In the genomic region with DNA sequence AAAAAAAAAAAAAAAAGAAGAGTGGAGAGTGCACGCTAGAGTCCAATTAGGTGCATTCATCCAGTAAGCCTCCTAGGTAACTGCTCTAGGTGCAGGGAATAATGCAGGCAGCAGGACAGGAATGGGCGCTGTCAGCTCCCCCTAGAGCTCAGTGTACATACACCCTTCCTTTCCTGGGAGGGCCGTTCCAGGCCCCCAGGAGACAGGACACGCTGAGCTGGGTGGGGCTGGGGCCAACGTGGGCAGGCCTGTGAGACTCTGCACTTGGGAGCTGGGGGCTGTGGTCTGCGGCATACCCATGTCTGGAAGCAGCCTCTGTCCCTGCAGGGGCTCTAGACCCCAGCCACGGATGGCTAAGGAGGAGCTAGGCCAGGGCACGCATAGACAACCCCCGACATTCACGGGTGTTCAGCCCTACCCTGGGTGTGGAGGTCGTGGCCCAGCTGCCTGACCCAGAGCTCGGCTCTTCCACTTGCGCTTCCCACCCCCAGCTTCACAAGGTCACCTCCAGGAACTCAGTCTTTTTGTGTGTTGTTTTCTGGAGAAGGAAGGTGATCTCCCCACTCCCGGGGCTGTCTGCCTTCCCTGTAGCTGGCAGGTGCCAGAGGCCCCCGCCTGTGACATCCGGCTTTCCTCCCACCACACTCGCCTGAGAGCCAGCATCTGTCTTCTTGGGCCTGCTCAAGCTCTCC, we compare ENCODE assay signal across 9 cellular contexts. TPM values are rescaled to one million over a fixed set of nuclear protein-coding genes. Genes with fewer than 3 reads are reported as not detected.
A peak's percentile ranks its signal among the peaks of the same experiment; 100 is the strongest.
DNase-seq lines count a peak whose midpoint lies in the region; ATAC-seq, FAIRE-seq and TF ChIP-seq lines count a peak whose summit lies in the region.
"Had no signal": no experiment of that assay in that cellular context is flagged by ENCODE, and none has a peak within 500 bp of the region (broad histone marks: within the 10 kb centered on the region; RNA-seq: fewer than 3 reads in every experiment).

No MANE protein-coding gene starts in this region.

- ATAC-seq in mucosa of descending colon (peak; percentile 4), GM21528 (IDR thresholded peaks at IDR 0.05; ENCODE audit: low FRiP score, unreplicated experiment) (no peak)

- intact Hi-C loops in mucosa of descending colon (cut with DNase I, micrococcal nuclease): loop anchor here in 1 of 2 donors (10.0 kb wide), 1 partner anchor 335 kb away; no protein-coding TSS in a partner anchor

- peak; percentile 57 for TF ChIP-seq CTCF in bronchial epithelial cell (IDR thresholded peaks at IDR 0.05; ENCODE audit: insufficient read depth, low read length, severe bottlenecking)
- no peak for TF ChIP-seq CTCF in mucosa of descending colon (IDR thresholded peaks at IDR 0.05)

- H3K36me3 ChIP-seq in H7 (replicated peaks; ENCODE audit: control insufficient read depth, insufficient read depth, low read length) (no peaks in the 10 kb centered on the region), bronchial epithelial cell (ENCODE audit: control insufficient read depth, insufficient read depth, low read length) (peaks cover 2% of the 10 kb centered on the region), mucosa of descending colon (ENCODE audit: low read depth) (no peaks in the 10 kb centered on the region)

- DNase-seq in DMS153 (lab: John Stamatoyannopoulos, UW): peak; percentile 34
- no peak for DNase-seq in DMS153 treated with DMSO at 0.1 percent for 48 hours (lab: John Stamatoyannopoulos, UW; ENCODE audit: unreplicated experiment)
- no peak for DNase-seq in H7
- peak; percentile 83 for DNase-seq in NCI-H82 treated with DMSO at 0.1 percent for 48 hours (lab: John Stamatoyannopoulos, UW; ENCODE audit: unreplicated experiment)
- peak; percentile 41 for DNase-seq in bronchial epithelial cell (ENCODE audit: low read depth)
- DNase-seq in mucosa of descending colon: peak in 1 of 3 donors; percentile 51
- no peak for DNase-seq in HuH-7 (ENCODE audit: low spot score)

- H3K27me3 ChIP-seq in H7 (ENCODE audit: control insufficient read depth, insufficient read depth, low read length) (peaks cover 19% of the 10 kb centered on the region), bronchial epithelial cell (ENCODE audit: control insufficient read depth, insufficient read depth, low read length) (no peaks in the 10 kb centered on the region)

- peak overlapping the region; percentile 80 for H3K4me3 ChIP-seq in H7 (ENCODE audit: insufficient read depth, low read depth, low read length)
- H3K4me3 ChIP-seq in bronchial epithelial cell (ENCODE audit: low read depth, low read length): peak overlapping the region; percentile 87
- peak overlapping the region; percentile 41 for H3K4me3 ChIP-seq in mucosa of descending colon

- peaks cover 52% of the 10 kb centered on the region for H3K4me1 ChIP-seq in mucosa of descending colon (ENCODE audit: low read depth)

- FAIRE-seq in bronchial epithelial cell (lab: Jason Lieb, UNC): no peak
- FAIRE-seq: A204.1 had no signal

- no peaks in the 10 kb centered on the region for H3K9me3 ChIP-seq in mucosa of descending colon

RNA-seq across cellular contexts. Expression of a gene that starts 1.0 kb away (rescaled TPM):
- total RNA-seq in H7 (2014; rRNA removed; shearing (Covaris generic)): 22.6 and 29.8 TPM in 2 replicates
- total RNA-seq in bronchial epithelial cell (23.3 and 35.0 TPM in 2 replicates), mucosa of descending colon (10 to 100 TPM; 36.2 to 39.9 (median 39.8) TPM)

RNA-seq across cellular contexts. Expression of a gene that starts 5.0 kb away (rescaled TPM):
- total RNA-seq in H7 (2014; rRNA removed; shearing (Covaris generic)): 49.6 and 64.2 TPM in 2 replicates
- total RNA-seq in bronchial epithelial cell: 63.7 and 143 TPM in 2 replicates
- 10 to 100 TPM; 15.8 to 34.5 (median 22.0) TPM for total RNA-seq in mucosa of descending colon

RNA-seq across cellular contexts. Expression of a gene that starts 6.3 kb away (rescaled TPM):
- total RNA-seq in H7 (2014; rRNA removed; shearing (Covaris generic)): 11.3 and 21.0 TPM in 2 replicates
- total RNA-seq in bronchial epithelial cell (0.90 and 1.6 TPM in 2 replicates), mucosa of descending colon (under 1 TPM; 0.47 to 0.96 (median 0.80) TPM)

RNA-seq across cellular contexts. Expression of a gene that starts 6.9 kb away (rescaled TPM):
- total RNA-seq in H7 (2014; rRNA removed; shearing (Covaris generic)): 26.6 and 33.1 TPM in 2 replicates
- total RNA-seq in bronchial epithelial cell (25.2 and 33.2 TPM in 2 replicates), mucosa of descending colon (1 to 10 TPM; 1.9 to 6.6 (median 3.5) TPM)

RNA-seq across cellular contexts. Expression of a gene that starts 14.4 kb away (rescaled TPM):
- total RNA-seq in H7 (2014; rRNA removed; shearing (Covaris generic)): 2.8 and 7.1 TPM in 2 replicates
- total RNA-seq in bronchial epithelial cell (0.53 and 0.64 TPM in 2 replicates), mucosa of descending colon (1 to 10 TPM; 1.3 to 2.2 (median 2.1) TPM)

Comparison
In these comparisons a context has a peak if more than half of its experiments do, and no peak if none do; other contexts are left out.
1. DNase-seq: peak in DMS153 (single experiment), NCI-H82 treated with DMSO at 0.1 percent for 48 hours (single experiment) and bronchial epithelial cell (single experiment); none in DMS153 treated with DMSO at 0.1 percent for 48 hours (single experiment), H7 (single experiment) and HuH-7 (single experiment).
2. Peak in every context shown above with its lines, with median percentiles within 50 percentile points of each other: H3K4me3 ChIP-seq.